In genomic region chr5:123085638-123086286, GRCh38 we compare ENCODE assay signal across 21 cellular contexts. TPM values are rescaled to one million over a fixed set of nuclear protein-coding genes. Genes with fewer than 3 reads are reported as not detected.
"Had no signal": no experiment of that assay in that cellular context is flagged by ENCODE, and none has a peak within 500 bp of the region (broad histone marks: within the 10 kb centered on the region; RNA-seq: fewer than 3 reads in every experiment).

No MANE protein-coding gene starts in this region.

- H3K4me1 ChIP-seq: parathyroid adenoma had no signal

- H3K27ac Mint-ChIP-seq: activated CD4-positive, alpha-beta memory T cell treated with anti-CD3 and anti-CD28 coated beads for 36 hours; activated CD4-positive, alpha-beta T cell treated with anti-CD3 and anti-CD28 coated beads for 36 hours; activated CD8-positive, alpha-beta memory T cell treated with anti-CD3 and anti-CD28 coated beads, Interleukin-2, amount 10 ng/mL, durations not matched to agents 7 days and 5 days; activated naive CD4-positive, alpha-beta T cell treated with anti-CD3 and anti-CD28 coated beads, Interleukin-2, amount 10 ng/mL, durations not matched to agents 7 days and 5 days; activated T-helper 2 cell treated with anti-CD3 and anti-CD28 coated beads, Interferon-gamma antibody, Interleukin-2, Interleukin-4, amounts not matched to agents 10 μg/mL and 5 μg/mL and 100 μg/mL, durations not matched to agents 14 hours and 24 hours and 36 hours; stimulated activated naive CD8-positive, alpha-beta T cell treated with anti-CD3 and anti-CD28 coated beads, Interleukin-15, Interleukin-2, amounts not matched to agents 100 ng/mL and 50 ng/mL, for 24 hours had no signal

- H3K36me3 ChIP-seq: gastrocnemius medialis, heart right ventricle, right atrium auricular region, suprapubic skin, upper lobe of right lung had no signal

- H3K36me3 Mint-ChIP-seq: activated CD4-positive, alpha-beta memory T cell treated with anti-CD3 and anti-CD28 coated beads for 36 hours had no signal

- ATAC-seq: activated CD4-positive, alpha-beta T cell treated with anti-CD3 and anti-CD28 coated beads for 36 hours; activated CD8-positive, alpha-beta memory T cell treated with anti-CD3 and anti-CD28 coated beads, Interleukin-2, amount 10 ng/mL, durations not matched to agents 7 days and 5 days; gastrocnemius medialis; heart right ventricle; SK-N-SH treated with all-trans-retinoic acid at 6 μM for 48 hours; upper lobe of right lung had no signal

- H3K9me3 ChIP-seq: gastrocnemius medialis, heart right ventricle, right atrium auricular region, suprapubic skin, upper lobe of right lung had no signal

- H3K79me2 ChIP-seq: parathyroid adenoma had no signal

- H3K9ac ChIP-seq: parathyroid adenoma had no signal

- H2AFZ ChIP-seq: parathyroid adenoma had no signal

- H3K9me3 Mint-ChIP-seq: activated CD4-positive, alpha-beta memory T cell treated with anti-CD3 and anti-CD28 coated beads for 36 hours; activated naive CD4-positive, alpha-beta T cell treated with anti-CD3 and anti-CD28 coated beads, Interleukin-2, amount 10 ng/mL, durations not matched to agents 7 days and 5 days; activated T-helper 2 cell treated with anti-CD3 and anti-CD28 coated beads, Interferon-gamma antibody, Interleukin-2, Interleukin-4, amounts not matched to agents 10 μg/mL and 5 μg/mL and 100 μg/mL, durations not matched to agents 14 hours and 24 hours and 36 hours; stimulated activated naive CD8-positive, alpha-beta T cell treated with anti-CD3 and anti-CD28 coated beads, Interleukin-15, Interleukin-2, amounts not matched to agents 100 ng/mL and 50 ng/mL, for 24 hours had no signal

- H3K4me3 Mint-ChIP-seq: activated CD4-positive, alpha-beta memory T cell treated with anti-CD3 and anti-CD28 coated beads for 36 hours; activated CD4-positive, alpha-beta T cell treated with anti-CD3 and anti-CD28 coated beads for 36 hours; activated CD8-positive, alpha-beta memory T cell treated with anti-CD3 and anti-CD28 coated beads, Interleukin-2, amount 10 ng/mL, durations not matched to agents 7 days and 5 days; activated naive CD4-positive, alpha-beta T cell treated with anti-CD3 and anti-CD28 coated beads, Interleukin-2, amount 10 ng/mL, durations not matched to agents 7 days and 5 days; stimulated activated naive CD8-positive, alpha-beta T cell treated with anti-CD3 and anti-CD28 coated beads, Interleukin-15, Interleukin-2, amounts not matched to agents 100 ng/mL and 50 ng/mL, for 24 hours had no signal

- H3K27ac ChIP-seq: gastrocnemius medialis, heart right ventricle, parathyroid adenoma, right atrium auricular region, skin epidermis, suprapubic skin, upper lobe of right lung, VCaP had no signal

- H3K4me3 ChIP-seq: gastrocnemius medialis, heart right ventricle, lung, right atrium auricular region, skin epidermis, suprapubic skin, upper lobe of right lung had no signal

- DNase-seq: activated CD4-positive, alpha-beta memory T cell treated with anti-CD3 and anti-CD28 coated beads for 36 hours; activated CD4-positive, alpha-beta T cell treated with anti-CD3 and anti-CD28 coated beads for 36 hours; activated CD8-positive, alpha-beta memory T cell treated with anti-CD3 and anti-CD28 coated beads, Interleukin-2, amount 10 ng/mL, durations not matched to agents 7 days and 5 days; activated naive CD4-positive, alpha-beta T cell treated with anti-CD3 and anti-CD28 coated beads, Interleukin-2, amount 10 ng/mL, durations not matched to agents 7 days and 5 days; activated T-cell treated with anti-CD3 and anti-CD28 coated beads, Interleukin-2, amount 50 U/mL, for 1 hour; gastrocnemius medialis; heart right ventricle; midbrain; upper lobe of right lung had no signal

RNA-seq across cellular contexts. Expression of gene PRDM6, which starts 3.3 kb away (rescaled TPM):
- total RNA-seq: activated CD4-positive, alpha-beta memory T cell treated with anti-CD3 and anti-CD28 coated beads for 36 hours; activated CD4-positive, alpha-beta T cell treated with anti-CD3 and anti-CD28 coated beads for 36 hours; activated CD8-positive, alpha-beta memory T cell treated with anti-CD3 and anti-CD28 coated beads, Interleukin-2, amount 10 ng/mL, durations not matched to agents 7 days and 5 days; activated T-helper 2 cell treated with anti-CD3 and anti-CD28 coated beads, Interferon-gamma antibody, Interleukin-2, Interleukin-4, amounts not matched to agents 10 μg/mL and 5 μg/mL and 100 μg/mL, durations not matched to agents 14 hours and 24 hours and 36 hours; bronchial epithelial cell; epithelial cell of proximal tubule; T-helper 1 cell treated with Interleukin-12 subunit alpha and Interleukin-12 subunit beta and Interleukin-4 antibody, amounts not matched to agents 30 ng/mL and 1 ng/mL, for 36 hours had no signal

RNA-seq across cellular contexts. Expression of gene PPIC, which starts 49.2 kb away (rescaled TPM):
- total RNA-seq: activated CD4-positive, alpha-beta memory T cell treated with anti-CD3 and anti-CD28 coated beads for 36 hours; activated CD4-positive, alpha-beta T cell treated with anti-CD3 and anti-CD28 coated beads for 36 hours; activated CD8-positive, alpha-beta memory T cell treated with anti-CD3 and anti-CD28 coated beads, Interleukin-2, amount 10 ng/mL, durations not matched to agents 7 days and 5 days; activated T-helper 2 cell treated with anti-CD3 and anti-CD28 coated beads, Interferon-gamma antibody, Interleukin-2, Interleukin-4, amounts not matched to agents 10 μg/mL and 5 μg/mL and 100 μg/mL, durations not matched to agents 14 hours and 24 hours and 36 hours; T-helper 1 cell treated with Interleukin-12 subunit alpha and Interleukin-12 subunit beta and Interleukin-4 antibody, amounts not matched to agents 30 ng/mL and 1 ng/mL, for 36 hours had no signal
